1 cellular context compared by ENCODE assay signal in the genomic region with DNA sequence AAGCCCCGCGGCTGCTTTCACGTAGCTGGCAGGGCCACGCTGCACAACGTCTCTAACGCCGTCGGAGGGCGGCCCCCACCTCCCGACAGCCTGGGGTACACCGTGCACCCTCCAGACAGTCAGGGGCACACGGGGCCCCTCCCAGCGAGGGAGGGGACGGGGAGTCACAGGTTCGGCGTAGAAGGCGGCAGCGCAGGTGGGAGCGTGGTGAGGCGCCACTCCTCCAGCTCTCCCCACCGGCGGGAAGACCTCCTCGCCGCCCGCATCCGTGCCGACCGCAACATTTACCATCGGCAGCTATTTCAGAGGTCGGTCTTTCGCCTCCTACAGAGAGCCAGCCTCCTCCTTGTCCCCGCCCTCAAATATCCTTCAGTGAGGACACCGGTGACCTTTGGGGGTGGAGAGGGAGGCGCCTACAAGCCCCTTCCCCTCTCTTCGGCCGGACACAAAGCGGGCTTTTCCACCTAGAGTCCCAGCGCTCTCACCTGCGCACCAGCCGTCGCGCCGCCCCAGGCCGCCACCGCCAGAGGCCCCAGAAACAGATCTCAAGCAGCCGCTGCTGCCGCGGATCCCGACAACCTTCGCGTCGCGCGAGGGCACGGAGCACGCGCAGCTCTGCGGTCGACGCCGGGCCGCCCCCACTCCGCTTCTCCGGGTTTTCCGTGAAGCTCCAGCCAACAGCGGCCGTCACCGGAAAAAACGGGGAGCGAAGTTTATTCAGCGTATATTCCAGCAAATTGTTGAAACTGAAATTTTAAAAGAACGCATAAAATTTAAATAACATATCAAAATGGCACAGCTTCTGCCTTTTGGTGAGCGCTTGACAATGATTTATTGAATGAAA.
TF ChIP-seq lines count a peak whose summit lies in the region.

A gene (minus strand): TSS at position 600 of the 844 bp plus-strand sequence. CDS start 20,708 bp downstream, outside the sequence.

TF ChIP-seq in GM12878, 131 proteins besides CTCF, POLR2A, EP300 and RAD21 (continued from another document and continues in another):
- TF ChIP-seq, protein P1, sequence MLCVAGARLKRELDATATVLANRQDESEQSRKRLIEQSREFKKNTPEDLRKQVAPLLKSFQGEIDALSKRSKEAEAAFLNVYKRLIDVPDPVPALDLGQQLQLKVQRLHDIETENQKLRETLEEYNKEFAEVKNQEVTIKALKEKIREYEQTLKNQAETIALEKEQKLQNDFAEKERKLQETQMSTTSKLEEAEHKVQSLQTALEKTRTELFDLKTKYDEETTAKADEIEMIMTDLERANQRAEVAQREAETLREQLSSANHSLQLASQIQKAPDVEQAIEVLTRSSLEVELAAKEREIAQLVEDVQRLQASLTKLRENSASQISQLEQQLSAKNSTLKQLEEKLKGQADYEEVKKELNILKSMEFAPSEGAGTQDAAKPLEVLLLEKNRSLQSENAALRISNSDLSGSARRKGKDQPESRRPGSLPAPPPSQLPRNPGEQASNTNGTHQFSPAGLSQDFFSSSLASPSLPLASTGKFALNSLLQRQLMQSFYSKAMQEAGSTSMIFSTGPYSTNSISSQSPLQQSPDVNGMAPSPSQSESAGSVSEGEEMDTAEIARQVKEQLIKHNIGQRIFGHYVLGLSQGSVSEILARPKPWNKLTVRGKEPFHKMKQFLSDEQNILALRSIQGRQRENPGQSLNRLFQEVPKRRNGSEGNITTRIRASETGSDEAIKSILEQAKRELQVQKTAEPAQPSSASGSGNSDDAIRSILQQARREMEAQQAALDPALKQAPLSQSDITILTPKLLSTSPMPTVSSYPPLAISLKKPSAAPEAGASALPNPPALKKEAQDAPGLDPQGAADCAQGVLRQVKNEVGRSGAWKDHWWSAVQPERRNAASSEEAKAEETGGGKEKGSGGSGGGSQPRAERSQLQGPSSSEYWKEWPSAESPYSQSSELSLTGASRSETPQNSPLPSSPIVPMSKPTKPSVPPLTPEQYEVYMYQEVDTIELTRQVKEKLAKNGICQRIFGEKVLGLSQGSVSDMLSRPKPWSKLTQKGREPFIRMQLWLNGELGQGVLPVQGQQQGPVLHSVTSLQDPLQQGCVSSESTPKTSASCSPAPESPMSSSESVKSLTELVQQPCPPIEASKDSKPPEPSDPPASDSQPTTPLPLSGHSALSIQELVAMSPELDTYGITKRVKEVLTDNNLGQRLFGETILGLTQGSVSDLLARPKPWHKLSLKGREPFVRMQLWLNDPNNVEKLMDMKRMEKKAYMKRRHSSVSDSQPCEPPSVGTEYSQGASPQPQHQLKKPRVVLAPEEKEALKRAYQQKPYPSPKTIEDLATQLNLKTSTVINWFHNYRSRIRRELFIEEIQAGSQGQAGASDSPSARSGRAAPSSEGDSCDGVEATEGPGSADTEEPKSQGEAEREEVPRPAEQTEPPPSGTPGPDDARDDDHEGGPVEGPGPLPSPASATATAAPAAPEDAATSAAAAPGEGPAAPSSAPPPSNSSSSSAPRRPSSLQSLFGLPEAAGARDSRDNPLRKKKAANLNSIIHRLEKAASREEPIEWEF (IDR thresholded peaks at IDR 0.05; ENCODE audit: insufficient replicate concordance, low read depth, low read length): no peak
- TF ChIP-seq, protein P2, sequence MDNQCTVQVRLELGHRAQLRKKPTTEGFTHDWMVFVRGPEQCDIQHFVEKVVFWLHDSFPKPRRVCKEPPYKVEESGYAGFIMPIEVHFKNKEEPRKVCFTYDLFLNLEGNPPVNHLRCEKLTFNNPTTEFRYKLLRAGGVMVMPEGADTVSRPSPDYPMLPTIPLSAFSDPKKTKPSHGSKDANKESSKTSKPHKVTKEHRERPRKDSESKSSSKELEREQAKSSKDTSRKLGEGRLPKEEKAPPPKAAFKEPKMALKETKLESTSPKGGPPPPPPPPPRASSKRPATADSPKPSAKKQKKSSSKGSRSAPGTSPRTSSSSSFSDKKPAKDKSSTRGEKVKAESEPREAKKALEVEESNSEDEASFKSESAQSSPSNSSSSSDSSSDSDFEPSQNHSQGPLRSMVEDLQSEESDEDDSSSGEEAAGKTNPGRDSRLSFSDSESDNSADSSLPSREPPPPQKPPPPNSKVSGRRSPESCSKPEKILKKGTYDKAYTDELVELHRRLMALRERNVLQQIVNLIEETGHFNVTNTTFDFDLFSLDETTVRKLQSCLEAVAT (IDR thresholded peaks at IDR 0.05): no peak
- TF ChIP-seq NR2C2 (IDR thresholded peaks at IDR 0.05; ENCODE audit: borderline replicate concordance, control insufficient read depth, insufficient read length, low read depth) (no peak), NFXL1 (IDR thresholded peaks at IDR 0.05; ENCODE audit: borderline replicate concordance) (no peak), ESRRA (IDR thresholded peaks at IDR 0.05; ENCODE audit: low read length) (peak; percentile 71; the same call in 1 of the 2 replicates), YBX1 (IDR thresholded peaks at IDR 0.05) (no peak), SMARCA5 (IDR thresholded peaks at IDR 0.05) (peak; percentile 79), STAT3 (IDR thresholded peaks at IDR 0.05; ENCODE audit: low read depth, low read length) (no peak), CHD4 (IDR thresholded peaks at IDR 0.05) (no peak), GABPA (IDR thresholded peaks at IDR 0.05; ENCODE audit: low read depth) (no peak), NR2F1 (conservative IDR thresholded peaks at IDR 0.05) (peak; percentile 94), HDAC6 (IDR thresholded peaks at IDR 0.05; ENCODE audit: unreplicated experiment) (no peak), POLR2AphosphoS5 (IDR thresholded peaks at IDR 0.05; ENCODE audit: low read length) (peak; percentile 38; the same call in 1 of the 2 replicates), JUNB (IDR thresholded peaks at IDR 0.05) (no peak), PML (IDR thresholded peaks at IDR 0.05; ENCODE audit: low read length) (no peak), HCFC1 (IDR thresholded peaks at IDR 0.05; ENCODE audit: low read length) (peak; percentile 44; the same call in 1 of the 2 replicates), NRF1 (conservative IDR thresholded peaks at IDR 0.05; ENCODE audit: low read depth, low read length) (peak; percentile 57), FOXK2 (IDR thresholded peaks at IDR 0.05) (0 out of 2 replicates have a peak, but pooled peaks have one; percentile 46), ZZZ3 (IDR thresholded peaks at IDR 0.05; ENCODE audit: control insufficient read depth, insufficient read length, low read depth) (no peak), NBN (IDR thresholded peaks at IDR 0.05) (peak; percentile 23; the same call in 1 of the 2 replicates), ZNF274 (IDR thresholded peaks at IDR 0.05; ENCODE audit: insufficient read depth, insufficient read length) (no peak), CREM (IDR thresholded peaks at IDR 0.05; ENCODE audit: low read depth) (no peak), PAX8 (IDR thresholded peaks at IDR 0.05) (no peak), ZNF207 (IDR thresholded peaks at IDR 0.05; ENCODE audit: borderline replicate concordance) (peak; percentile 58; the same call in 1 of the 2 replicates), TARDBP (IDR thresholded peaks at IDR 0.05; ENCODE audit: borderline replicate concordance) (0 out of 2 replicates have a peak, but pooled peaks have one; percentile 3), SIN3A (IDR thresholded peaks at IDR 0.05; ENCODE audit: low read depth, low read length) (0 out of 2 replicates have a peak, but pooled peaks have one; percentile 43), NR2C1 (IDR thresholded peaks at IDR 0.05) (peak; percentile 84)
- TF ChIP-seq, protein P3, sequence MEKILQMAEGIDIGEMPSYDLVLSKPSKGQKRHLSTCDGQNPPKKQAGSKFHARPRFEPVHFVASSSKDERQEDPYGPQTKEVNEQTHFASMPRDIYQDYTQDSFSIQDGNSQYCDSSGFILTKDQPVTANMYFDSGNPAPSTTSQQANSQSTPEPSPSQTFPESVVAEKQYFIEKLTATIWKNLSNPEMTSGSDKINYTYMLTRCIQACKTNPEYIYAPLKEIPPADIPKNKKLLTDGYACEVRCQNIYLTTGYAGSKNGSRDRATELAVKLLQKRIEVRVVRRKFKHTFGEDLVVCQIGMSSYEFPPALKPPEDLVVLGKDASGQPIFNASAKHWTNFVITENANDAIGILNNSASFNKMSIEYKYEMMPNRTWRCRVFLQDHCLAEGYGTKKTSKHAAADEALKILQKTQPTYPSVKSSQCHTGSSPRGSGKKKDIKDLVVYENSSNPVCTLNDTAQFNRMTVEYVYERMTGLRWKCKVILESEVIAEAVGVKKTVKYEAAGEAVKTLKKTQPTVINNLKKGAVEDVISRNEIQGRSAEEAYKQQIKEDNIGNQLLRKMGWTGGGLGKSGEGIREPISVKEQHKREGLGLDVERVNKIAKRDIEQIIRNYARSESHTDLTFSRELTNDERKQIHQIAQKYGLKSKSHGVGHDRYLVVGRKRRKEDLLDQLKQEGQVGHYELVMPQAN (conservative IDR thresholded peaks at IDR 0.05): no peak; the same call in none of the 2 replicates
- TF ChIP-seq, protein P4, sequence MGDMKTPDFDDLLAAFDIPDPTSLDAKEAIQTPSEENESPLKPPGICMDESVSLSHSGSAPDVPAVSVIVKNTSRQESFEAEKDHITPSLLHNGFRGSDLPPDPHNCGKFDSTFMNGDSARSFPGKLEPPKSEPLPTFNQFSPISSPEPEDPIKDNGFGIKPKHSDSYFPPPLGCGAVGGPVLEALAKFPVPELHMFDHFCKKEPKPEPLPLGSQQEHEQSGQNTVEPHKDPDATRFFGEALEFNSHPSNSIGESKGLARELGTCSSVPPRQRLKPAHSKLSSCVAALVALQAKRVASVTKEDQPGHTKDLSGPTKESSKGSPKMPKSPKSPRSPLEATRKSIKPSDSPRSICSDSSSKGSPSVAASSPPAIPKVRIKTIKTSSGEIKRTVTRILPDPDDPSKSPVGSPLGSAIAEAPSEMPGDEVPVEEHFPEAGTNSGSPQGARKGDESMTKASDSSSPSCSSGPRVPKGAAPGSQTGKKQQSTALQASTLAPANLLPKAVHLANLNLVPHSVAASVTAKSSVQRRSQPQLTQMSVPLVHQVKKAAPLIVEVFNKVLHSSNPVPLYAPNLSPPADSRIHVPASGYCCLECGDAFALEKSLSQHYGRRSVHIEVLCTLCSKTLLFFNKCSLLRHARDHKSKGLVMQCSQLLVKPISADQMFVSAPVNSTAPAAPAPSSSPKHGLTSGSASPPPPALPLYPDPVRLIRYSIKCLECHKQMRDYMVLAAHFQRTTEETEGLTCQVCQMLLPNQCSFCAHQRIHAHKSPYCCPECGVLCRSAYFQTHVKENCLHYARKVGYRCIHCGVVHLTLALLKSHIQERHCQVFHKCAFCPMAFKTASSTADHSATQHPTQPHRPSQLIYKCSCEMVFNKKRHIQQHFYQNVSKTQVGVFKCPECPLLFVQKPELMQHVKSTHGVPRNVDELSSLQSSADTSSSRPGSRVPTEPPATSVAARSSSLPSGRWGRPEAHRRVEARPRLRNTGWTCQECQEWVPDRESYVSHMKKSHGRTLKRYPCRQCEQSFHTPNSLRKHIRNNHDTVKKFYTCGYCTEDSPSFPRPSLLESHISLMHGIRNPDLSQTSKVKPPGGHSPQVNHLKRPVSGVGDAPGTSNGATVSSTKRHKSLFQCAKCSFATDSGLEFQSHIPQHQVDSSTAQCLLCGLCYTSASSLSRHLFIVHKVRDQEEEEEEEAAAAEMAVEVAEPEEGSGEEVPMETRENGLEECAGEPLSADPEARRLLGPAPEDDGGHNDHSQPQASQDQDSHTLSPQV (IDR thresholded peaks at IDR 0.05): peak; percentile 16; the same call in 1 of the 2 replicates
- TF ChIP-seq, protein P5, sequence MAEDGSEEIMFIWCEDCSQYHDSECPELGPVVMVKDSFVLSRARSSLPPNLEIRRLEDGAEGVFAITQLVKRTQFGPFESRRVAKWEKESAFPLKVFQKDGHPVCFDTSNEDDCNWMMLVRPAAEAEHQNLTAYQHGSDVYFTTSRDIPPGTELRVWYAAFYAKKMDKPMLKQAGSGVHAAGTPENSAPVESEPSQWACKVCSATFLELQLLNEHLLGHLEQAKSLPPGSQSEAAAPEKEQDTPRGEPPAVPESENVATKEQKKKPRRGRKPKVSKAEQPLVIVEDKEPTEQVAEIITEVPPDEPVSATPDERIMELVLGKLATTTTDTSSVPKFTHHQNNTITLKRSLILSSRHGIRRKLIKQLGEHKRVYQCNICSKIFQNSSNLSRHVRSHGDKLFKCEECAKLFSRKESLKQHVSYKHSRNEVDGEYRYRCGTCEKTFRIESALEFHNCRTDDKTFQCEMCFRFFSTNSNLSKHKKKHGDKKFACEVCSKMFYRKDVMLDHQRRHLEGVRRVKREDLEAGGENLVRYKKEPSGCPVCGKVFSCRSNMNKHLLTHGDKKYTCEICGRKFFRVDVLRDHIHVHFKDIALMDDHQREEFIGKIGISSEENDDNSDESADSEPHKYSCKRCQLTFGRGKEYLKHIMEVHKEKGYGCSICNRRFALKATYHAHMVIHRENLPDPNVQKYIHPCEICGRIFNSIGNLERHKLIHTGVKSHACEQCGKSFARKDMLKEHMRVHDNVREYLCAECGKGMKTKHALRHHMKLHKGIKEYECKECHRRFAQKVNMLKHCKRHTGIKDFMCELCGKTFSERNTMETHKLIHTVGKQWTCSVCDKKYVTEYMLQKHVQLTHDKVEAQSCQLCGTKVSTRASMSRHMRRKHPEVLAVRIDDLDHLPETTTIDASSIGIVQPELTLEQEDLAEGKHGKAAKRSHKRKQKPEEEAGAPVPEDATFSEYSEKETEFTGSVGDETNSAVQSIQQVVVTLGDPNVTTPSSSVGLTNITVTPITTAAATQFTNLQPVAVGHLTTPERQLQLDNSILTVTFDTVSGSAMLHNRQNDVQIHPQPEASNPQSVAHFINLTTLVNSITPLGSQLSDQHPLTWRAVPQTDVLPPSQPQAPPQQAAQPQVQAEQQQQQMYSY (CRISPR knock-in tag; IDR thresholded peaks at IDR 0.05): no peak
- TF ChIP-seq, protein P6, sequence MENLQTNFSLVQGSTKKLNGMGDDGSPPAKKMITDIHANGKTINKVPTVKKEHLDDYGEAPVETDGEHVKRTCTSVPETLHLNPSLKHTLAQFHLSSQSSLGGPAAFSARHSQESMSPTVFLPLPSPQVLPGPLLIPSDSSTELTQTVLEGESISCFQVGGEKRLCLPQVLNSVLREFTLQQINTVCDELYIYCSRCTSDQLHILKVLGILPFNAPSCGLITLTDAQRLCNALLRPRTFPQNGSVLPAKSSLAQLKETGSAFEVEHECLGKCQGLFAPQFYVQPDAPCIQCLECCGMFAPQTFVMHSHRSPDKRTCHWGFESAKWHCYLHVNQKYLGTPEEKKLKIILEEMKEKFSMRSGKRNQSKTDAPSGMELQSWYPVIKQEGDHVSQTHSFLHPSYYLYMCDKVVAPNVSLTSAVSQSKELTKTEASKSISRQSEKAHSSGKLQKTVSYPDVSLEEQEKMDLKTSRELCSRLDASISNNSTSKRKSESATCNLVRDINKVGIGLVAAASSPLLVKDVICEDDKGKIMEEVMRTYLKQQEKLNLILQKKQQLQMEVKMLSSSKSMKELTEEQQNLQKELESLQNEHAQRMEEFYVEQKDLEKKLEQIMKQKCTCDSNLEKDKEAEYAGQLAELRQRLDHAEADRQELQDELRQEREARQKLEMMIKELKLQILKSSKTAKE (IDR thresholded peaks at IDR 0.05; ENCODE audit: low read depth, poor library complexity, severe bottlenecking): peak; percentile 17
- TF ChIP-seq, protein P7, sequence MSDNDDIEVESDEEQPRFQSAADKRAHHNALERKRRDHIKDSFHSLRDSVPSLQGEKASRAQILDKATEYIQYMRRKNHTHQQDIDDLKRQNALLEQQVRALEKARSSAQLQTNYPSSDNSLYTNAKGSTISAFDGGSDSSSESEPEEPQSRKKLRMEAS (IDR thresholded peaks at IDR 0.05; ENCODE audit: low read depth, low read length): peak; percentile 70
- TF ChIP-seq, protein P8, sequence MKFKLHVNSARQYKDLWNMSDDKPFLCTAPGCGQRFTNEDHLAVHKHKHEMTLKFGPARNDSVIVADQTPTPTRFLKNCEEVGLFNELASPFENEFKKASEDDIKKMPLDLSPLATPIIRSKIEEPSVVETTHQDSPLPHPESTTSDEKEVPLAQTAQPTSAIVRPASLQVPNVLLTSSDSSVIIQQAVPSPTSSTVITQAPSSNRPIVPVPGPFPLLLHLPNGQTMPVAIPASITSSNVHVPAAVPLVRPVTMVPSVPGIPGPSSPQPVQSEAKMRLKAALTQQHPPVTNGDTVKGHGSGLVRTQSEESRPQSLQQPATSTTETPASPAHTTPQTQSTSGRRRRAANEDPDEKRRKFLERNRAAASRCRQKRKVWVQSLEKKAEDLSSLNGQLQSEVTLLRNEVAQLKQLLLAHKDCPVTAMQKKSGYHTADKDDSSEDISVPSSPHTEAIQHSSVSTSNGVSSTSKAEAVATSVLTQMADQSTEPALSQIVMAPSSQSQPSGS (IDR thresholded peaks at IDR 0.05; ENCODE audit: low read length): no peak
